8 cellular contexts compared by ENCODE assay signal in genomic region chr11:64778473-64779298, GRCh38. TPM values are rescaled to one million over a fixed set of nuclear protein-coding genes. Genes with fewer than 3 reads are reported as not detected.
DNase-seq lines count a peak whose midpoint lies in the region; ATAC-seq and TF ChIP-seq lines count a peak whose summit lies in the region.

Gene SF1 (minus strand): TSS chr11:64778542. CDS start chr11:64778392, 150 bp downstream.

- ATAC-seq in GM19035 (IDR thresholded peaks at IDR 0.05; ENCODE audit: unreplicated experiment): peak; percentile 78
- peak; percentile 81 for ATAC-seq in HG03354 (IDR thresholded peaks at IDR 0.05; ENCODE audit: poor library complexity, severe bottlenecking, unreplicated experiment)
- peak; percentile 89 to 92 for ATAC-seq in activated CD4-positive, CD25-positive, alpha-beta regulatory T cell treated with anti-CD3 and anti-CD28 coated beads, Interleukin-2, amount 50 U/mL, for 24 hours

- no peak for TF ChIP-seq CTCF in AG10803 (conservative IDR thresholded peaks at IDR 0.05; ENCODE audit: low read length)

- peak within 1 kb of the TSS; percentile 96 for H3K4me3 ChIP-seq in AG10803 (ENCODE audit: low read length)

- DNase-seq in AG10803 (ENCODE audit: low read depth) (peak; percentile 99), NCI-H446 treated with DMSO at 0.1 percent for 48 hours (lab: John Stamatoyannopoulos, UW) (peak; percentile 100), cerebellum (ENCODE audit: low spot score) (peak; percentile 99), islet precursor cell (peak; percentile 100)
- DNase-seq in stimulated activated CD4-positive, alpha-beta T cell treated with anti-CD3 and anti-CD28 coated beads, Interleukin-12 subunit alpha, Interleukin-12 subunit beta, amount 100 ng/mL, for 48 hours (ENCODE audit: low read depth in 2 of 3, low spot score in 1 of 3): peak; percentile 96 to 100 (median 99)

RNA-seq across cellular contexts. Expression of gene SF1, which starts in this region (rescaled TPM):
- 108 TPM for total RNA-seq in cerebellum

Comparison
In these comparisons a context has a peak if more than half of its experiments do, and no peak if none do; other contexts are left out.
1. Peak in every context shown above with its lines: DNase-seq, ATAC-seq and H3K4me3 ChIP-seq.